33 cellular contexts compared by ENCODE assay signal in the genomic region with DNA sequence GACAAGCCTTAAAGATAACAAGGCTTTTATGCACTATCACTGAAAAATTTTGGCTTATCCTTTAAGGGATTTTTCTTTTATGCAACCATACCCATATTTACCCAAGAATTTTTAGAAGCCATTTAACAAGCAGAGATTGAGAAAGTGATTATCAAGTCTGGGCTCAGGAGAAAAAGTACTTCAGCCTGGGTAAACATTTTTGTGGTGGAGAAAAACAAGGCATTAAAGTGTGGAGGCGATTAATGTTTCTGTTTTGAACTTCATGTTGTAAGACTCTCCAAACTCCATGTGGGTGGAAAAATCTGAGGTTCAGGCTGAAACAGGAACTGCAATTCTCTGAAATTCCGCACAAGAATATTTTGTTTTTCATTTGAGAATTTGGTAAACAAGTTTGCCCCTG.
DNase-seq lines count a peak whose midpoint lies in the region; ATAC-seq and TF ChIP-seq lines count a peak whose summit lies in the region.
"Had no signal": no experiment of that assay in that cellular context is flagged by ENCODE, and none has a peak within 500 bp of the region (broad histone marks: within the 10 kb centered on the region; RNA-seq: fewer than 3 reads in every experiment).

No MANE protein-coding gene starts in this region.

- H3K9me3 ChIP-seq in left lung, result peaks cover 0 to 28% of the 10 kb centered on the region in 2 donors
- H3K9me3 ChIP-seq: right lobe of liver, uterus had no signal

- peaks cover 10% of the 10 kb centered on the region for H3K9me3 Mint-ChIP-seq in GM23338

- H3K9me2 ChIP-seq in GM23338 (ENCODE audit: insufficient read depth), result 0 out of 2 replicates have a peak, but pooled peaks cover 3% of the 10 kb centered on the region

- H3K4me3 ChIP-seq in left lung, result no peak overlapping the region
- H3K4me3 ChIP-seq in GM23338, result no peak overlapping the region
- H3K4me3 ChIP-seq: adrenal gland, heart right ventricle, lung, neural progenitor cell, right lobe of liver, suprapubic skin, uterus had no signal

- ATAC-seq in left lung, result peak; percentile 75
- ATAC-seq in GM19463 (IDR thresholded peaks at IDR 0.05; ENCODE audit: unreplicated experiment), result no peak
- ATAC-seq in GM23338, result no peak
- no peak for ATAC-seq in SK-N-SH treated with all-trans-retinoic acid at 6 μM for 48 hours
- ATAC-seq: heart right ventricle; right lobe of liver; stimulated activated memory B cell treated with anti-CD40 and anti-IgM and Interleukin-4, amounts not matched to agents 10 μg/mL and 1 μg/mL and 100 μg/mL, for 72 hours had no signal

- no peak overlapping the region for H3K4me2 ChIP-seq in GM23338
- H3K4me2 ChIP-seq: KMS-11, neural progenitor cell had no signal

- H3K36me3 Mint-ChIP-seq in GM23338 (ENCODE audit: low read depth), result peaks cover 5% of the 10 kb centered on the region; the same call in 2 of the 3 replicates

- H3K4me1 Mint-ChIP-seq in GM23338, result no peaks in the 10 kb centered on the region
- H3K4me1 Mint-ChIP-seq: B cell; neural progenitor cell; stimulated activated memory B cell treated with anti-CD40 and anti-IgM and Interleukin-4, amounts not matched to agents 10 μg/mL and 1 μg/mL and 100 μg/mL, for 72 hours had no signal

- no peak overlapping the region for H3K4me3 Mint-ChIP-seq in GM23338
- H3K4me3 Mint-ChIP-seq: B cell; neural progenitor cell; stimulated activated memory B cell treated with anti-CD40 and anti-IgM and Interleukin-4, amounts not matched to agents 10 μg/mL and 1 μg/mL and 100 μg/mL, for 72 hours; T-helper 2 cell treated with Interferon-gamma antibody and Interleukin-4, amounts not matched to agents 5 μg/mL and 100 μg/mL, for 36 hours had no signal

- intact Hi-C loops in left lung (cut with DNase I), result no loop called here

- H2AFZ ChIP-seq in GM23338, result no peak overlapping the region
- H2AFZ ChIP-seq: neural progenitor cell had no signal

- H4K20me1 ChIP-seq in GM23338 (replicated peaks; ENCODE audit: insufficient read depth), result no peaks in the 10 kb centered on the region

- H3K27me3 ChIP-seq in left lung (no peaks in the 10 kb centered on the region), GM23338 (ENCODE audit: insufficient read depth) (no peaks in the 10 kb centered on the region)
- H3K27me3 ChIP-seq: adrenal gland, heart right ventricle, neural progenitor cell, right lobe of liver, suprapubic skin, uterus had no signal

- TF ChIP-seq CTCF in left lung (IDR thresholded peaks at IDR 0.05) (no peak), GM23338 (conservative IDR thresholded peaks at IDR 0.05; ENCODE audit: low read depth in 2 of 2) (no peak)

- no peak overlapping the region for H3K27ac Mint-ChIP-seq in GM23338
- H3K27ac Mint-ChIP-seq: B cell; neural progenitor cell; stimulated activated memory B cell treated with anti-CD40 and anti-IgM and Interleukin-4, amounts not matched to agents 10 μg/mL and 1 μg/mL and 100 μg/mL, for 72 hours; T-helper 2 cell treated with Interferon-gamma antibody and Interleukin-4, amounts not matched to agents 5 μg/mL and 100 μg/mL, for 36 hours had no signal

- H3K27ac ChIP-seq in left lung (no peak overlapping the region), GM23338 (ENCODE audit: low read depth) (no peak overlapping the region)
- H3K27ac ChIP-seq: adrenal gland, heart right ventricle, KMS-11, neural progenitor cell, right lobe of liver, suprapubic skin, VCaP had no signal

- peak; percentile 24 for DNase-seq in NCI-H2196 (lab: John Stamatoyannopoulos, UW; ENCODE audit: unreplicated experiment)
- no peak for DNase-seq in NCI-H2196 treated with DMSO at 0.1 percent for 48 hours (lab: John Stamatoyannopoulos, UW; ENCODE audit: unreplicated experiment)
- peak; percentile 13 for DNase-seq in astrocyte of the hippocampus (ENCODE audit: low read depth, low spot score)
- DNase-seq in left lung, result no peak
- no peak for DNase-seq in GM23338 (ENCODE audit: low spot score)
- no peak for DNase-seq in GM19240 (ENCODE audit: insufficient read length, low spot score)
- DNase-seq: 8988T; activated CD4-positive, alpha-beta T cell treated with anti-CD3 and anti-CD28 coated beads for 4 hours; activated T-cell treated with anti-CD3 and anti-CD28 coated beads, Interleukin-2, amount 50 U/mL, for 48 hours; adrenal gland; DMS153; foreskin melanocyte; heart right ventricle; kidney glomerular epithelial cell; MV-4-11; NCI-H1436 treated with DMSO at 0.1 percent for 48 hours; NCI-H510A; NK-92 treated with Interleukin-12 subunit alpha and Interleukin-12 subunit beta, amount 100 ng/mL, for 24 hours; posterior cingulate gyrus; right lobe of liver; SHP77; stimulated activated CD4-positive, alpha-beta T cell treated with anti-CD3 and anti-CD28 coated beads, Interleukin-4, amount 100 ng/mL, for 4 hours; uterus had no signal

- H3K79me2 ChIP-seq in GM23338 (replicated peaks; ENCODE audit: insufficient read depth), result no peaks in the 10 kb centered on the region

- H3K36me3 ChIP-seq in left lung, result no peaks in the 10 kb centered on the region
- no peaks in the 10 kb centered on the region for H3K36me3 ChIP-seq in GM23338 (ENCODE audit: insufficient read depth)
- H3K36me3 ChIP-seq: adrenal gland, heart right ventricle, neural progenitor cell, right lobe of liver, suprapubic skin, uterus had no signal

- H3K4me1 ChIP-seq in left lung, result no peaks in the 10 kb centered on the region
- H3K4me1 ChIP-seq in GM23338 (ENCODE audit: insufficient read depth), result no peaks in the 10 kb centered on the region
- H3K4me1 ChIP-seq: neural progenitor cell, right lobe of liver, suprapubic skin had no signal

- H3K27me3 Mint-ChIP-seq in GM23338 (ENCODE audit: insufficient read depth, low read depth, poor library complexity), result no peaks in the 10 kb centered on the region
- H3K27me3 Mint-ChIP-seq: B cell; stimulated activated memory B cell treated with anti-CD40 and anti-IgM and Interleukin-4, amounts not matched to agents 10 μg/mL and 1 μg/mL and 100 μg/mL, for 72 hours had no signal

- H3F3A ChIP-seq in GM23338 (replicated peaks; ENCODE audit: low read depth), result no peaks in the 10 kb centered on the region

TF ChIP-seq in GM23338, 12 proteins besides CTCF, POLR2A, EP300 and RAD21:
- no peak for TF ChIP-seq NANOG (IDR thresholded peaks at IDR 0.05; ENCODE audit: borderline replicate concordance)
- no peak for TF ChIP-seq EZH2 (IDR thresholded peaks at IDR 0.05; ENCODE audit: low read depth, unreplicated experiment)
- TF ChIP-seq, protein P1, sequence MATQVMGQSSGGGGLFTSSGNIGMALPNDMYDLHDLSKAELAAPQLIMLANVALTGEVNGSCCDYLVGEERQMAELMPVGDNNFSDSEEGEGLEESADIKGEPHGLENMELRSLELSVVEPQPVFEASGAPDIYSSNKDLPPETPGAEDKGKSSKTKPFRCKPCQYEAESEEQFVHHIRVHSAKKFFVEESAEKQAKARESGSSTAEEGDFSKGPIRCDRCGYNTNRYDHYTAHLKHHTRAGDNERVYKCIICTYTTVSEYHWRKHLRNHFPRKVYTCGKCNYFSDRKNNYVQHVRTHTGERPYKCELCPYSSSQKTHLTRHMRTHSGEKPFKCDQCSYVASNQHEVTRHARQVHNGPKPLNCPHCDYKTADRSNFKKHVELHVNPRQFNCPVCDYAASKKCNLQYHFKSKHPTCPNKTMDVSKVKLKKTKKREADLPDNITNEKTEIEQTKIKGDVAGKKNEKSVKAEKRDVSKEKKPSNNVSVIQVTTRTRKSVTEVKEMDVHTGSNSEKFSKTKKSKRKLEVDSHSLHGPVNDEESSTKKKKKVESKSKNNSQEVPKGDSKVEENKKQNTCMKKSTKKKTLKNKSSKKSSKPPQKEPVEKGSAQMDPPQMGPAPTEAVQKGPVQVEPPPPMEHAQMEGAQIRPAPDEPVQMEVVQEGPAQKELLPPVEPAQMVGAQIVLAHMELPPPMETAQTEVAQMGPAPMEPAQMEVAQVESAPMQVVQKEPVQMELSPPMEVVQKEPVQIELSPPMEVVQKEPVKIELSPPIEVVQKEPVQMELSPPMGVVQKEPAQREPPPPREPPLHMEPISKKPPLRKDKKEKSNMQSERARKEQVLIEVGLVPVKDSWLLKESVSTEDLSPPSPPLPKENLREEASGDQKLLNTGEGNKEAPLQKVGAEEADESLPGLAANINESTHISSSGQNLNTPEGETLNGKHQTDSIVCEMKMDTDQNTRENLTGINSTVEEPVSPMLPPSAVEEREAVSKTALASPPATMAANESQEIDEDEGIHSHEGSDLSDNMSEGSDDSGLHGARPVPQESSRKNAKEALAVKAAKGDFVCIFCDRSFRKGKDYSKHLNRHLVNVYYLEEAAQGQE (IDR thresholded peaks at IDR 0.05; ENCODE audit: unreplicated experiment), result no peak
- no peak for TF ChIP-seq JUNB (IDR thresholded peaks at IDR 0.05; ENCODE audit: unreplicated experiment)

TF ChIP-seq in SK-N-SH treated with all-trans-retinoic acid at 6 μM for 48 hours, 23 proteins besides CTCF, POLR2A, EP300 and RAD21 (continues in another document):
- TF ChIP-seq TCF4 (CRISPR knock-in tag; IDR thresholded peaks at IDR 0.05; ENCODE audit: borderline replicate concordance) (no peak), CSDC2 (CRISPR knock-in tag; IDR thresholded peaks at IDR 0.05) (no peak), ZFP30 (CRISPR knock-in tag; IDR thresholded peaks at IDR 0.05) (no peak)
- TF ChIP-seq, protein P2, sequence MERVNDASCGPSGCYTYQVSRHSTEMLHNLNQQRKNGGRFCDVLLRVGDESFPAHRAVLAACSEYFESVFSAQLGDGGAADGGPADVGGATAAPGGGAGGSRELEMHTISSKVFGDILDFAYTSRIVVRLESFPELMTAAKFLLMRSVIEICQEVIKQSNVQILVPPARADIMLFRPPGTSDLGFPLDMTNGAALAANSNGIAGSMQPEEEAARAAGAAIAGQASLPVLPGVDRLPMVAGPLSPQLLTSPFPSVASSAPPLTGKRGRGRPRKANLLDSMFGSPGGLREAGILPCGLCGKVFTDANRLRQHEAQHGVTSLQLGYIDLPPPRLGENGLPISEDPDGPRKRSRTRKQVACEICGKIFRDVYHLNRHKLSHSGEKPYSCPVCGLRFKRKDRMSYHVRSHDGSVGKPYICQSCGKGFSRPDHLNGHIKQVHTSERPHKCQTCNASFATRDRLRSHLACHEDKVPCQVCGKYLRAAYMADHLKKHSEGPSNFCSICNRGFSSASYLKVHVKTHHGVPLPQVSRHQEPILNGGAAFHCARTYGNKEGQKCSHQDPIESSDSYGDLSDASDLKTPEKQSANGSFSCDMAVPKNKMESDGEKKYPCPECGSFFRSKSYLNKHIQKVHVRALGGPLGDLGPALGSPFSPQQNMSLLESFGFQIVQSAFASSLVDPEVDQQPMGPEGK (CRISPR knock-in tag; IDR thresholded peaks at IDR 0.05; ENCODE audit: borderline replicate concordance), result no peak

Comparison
In these comparisons a context has a peak if more than half of its experiments do, and no peak if none do; other contexts are left out.
1. DNase-seq: peak in NCI-H2196 (single experiment) and astrocyte of the hippocampus (single experiment); none in NCI-H2196 treated with DMSO at 0.1 percent for 48 hours (single experiment), left lung (0 of 2), GM23338 (single experiment) and GM19240 (single experiment).